Comparison of ENCODE assay signal across 33 cellular contexts in genomic region chr17:11135819-11136218, GRCh38.
"Had no signal": no experiment of that assay in that cellular context is flagged by ENCODE, and none has a peak within 500 bp of the region (broad histone marks: within the 10 kb centered on the region; RNA-seq: fewer than 3 reads in every experiment).

No MANE protein-coding gene starts in this region.

- H3K9me3 ChIP-seq: MG63, SJCRH30 had no signal

- H2AFZ ChIP-seq: PC-9 had no signal

- ATAC-seq: Panc1, Right ventricle myocardium inferior, SK-N-SH treated with all-trans-retinoic acid at 6 μM for 48 hours, T-cell had no signal

- H3K36me3 ChIP-seq: MG63, SJCRH30 had no signal

- H3K4me3 ChIP-seq: MG63, PC-9, SJCRH30, SK-N-MC had no signal

- H3K27me3 ChIP-seq: MG63, SJCRH30 had no signal

- H3K4me2 ChIP-seq: PC-9 had no signal

- H3K4me1 ChIP-seq: SJCRH30 had no signal

- DNase-seq: Kasumi-1, KG1, MG63, NCI-H1048, NCI-H1092 treated with DMSO at 0.1 percent for 48 hours, NCI-H1105 treated with DMSO at 0.1 percent for 48 hours, NCI-H1417, NCI-H1436, NCI-H146, NCI-H1694, NCI-H187, NCI-H1930, NCI-H2029 treated with DMSO at 0.1 percent for 48 hours, NCI-H2081 treated with DMSO at 0.1 percent for 48 hours, NCI-H2107, NCI-H2171, NCI-H345, NCI-H446, NCI-H510A treated with DMSO at 0.1 percent for 48 hours, NCI-H524 treated with DMSO at 0.1 percent for 48 hours, NCI-H526 treated with DMSO at 0.1 percent for 48 hours, NCI-H748 treated with DMSO at 0.1 percent for 48 hours, PC-9, SHP77, SIG-M5, SJCRH30, T-cell had no signal

- FAIRE-seq: RCC 7860 had no signal

- H3K27ac ChIP-seq: PC-9, RWPE1, SJCRH30, SK-N-MC had no signal
